In the genomic region with DNA sequence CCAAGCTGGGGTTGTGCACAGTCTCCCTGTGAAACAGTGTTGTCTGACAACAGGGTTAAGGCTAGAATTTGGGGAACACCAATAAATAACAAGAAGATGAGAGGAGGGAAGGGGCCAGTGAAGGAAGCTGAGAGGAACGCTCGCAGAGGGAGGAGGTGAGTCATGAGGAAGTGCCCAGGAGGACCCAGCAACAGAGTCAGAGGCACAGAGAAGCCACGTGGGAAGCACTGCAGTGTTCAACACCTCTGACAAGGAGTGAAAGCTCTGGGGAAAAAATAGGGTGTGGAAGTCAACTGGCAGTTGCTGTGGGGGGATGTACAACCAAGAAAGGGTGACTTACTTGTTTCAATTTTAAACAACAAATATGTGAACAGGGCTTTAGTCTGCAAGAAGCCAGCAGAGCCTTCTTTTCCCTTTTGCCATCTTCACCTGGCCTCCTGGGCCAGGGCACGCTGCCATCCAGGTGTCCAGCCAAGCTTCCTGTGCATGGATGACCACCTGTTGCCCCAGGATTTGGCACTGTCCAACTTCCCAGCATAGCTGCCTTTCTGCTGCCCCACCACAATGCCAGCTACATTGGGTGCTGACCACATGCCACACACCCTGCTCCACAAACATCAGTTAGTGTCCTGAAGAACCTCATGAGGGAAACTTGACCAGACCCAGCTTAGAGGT, we compare ENCODE assay signal across 8 cellular contexts.
DNase-seq lines count a peak whose midpoint lies in the region; ATAC-seq and TF ChIP-seq lines count a peak whose summit lies in the region.

No MANE protein-coding gene starts in this region.

- no peaks in the 10 kb centered on the region for H3K9me3 ChIP-seq in breast epithelium
- H3K9me3 ChIP-seq in colonic mucosa: no peaks in the 10 kb centered on the region

- H3K4me1 Mint-ChIP-seq in MCF 10A (ENCODE audit: insufficient read depth, unreplicated experiment): peaks cover 27% of the 10 kb centered on the region
- peaks cover 65% of the 10 kb centered on the region for H3K4me1 Mint-ChIP-seq in activated CD4-positive, alpha-beta T cell treated with anti-CD3 and anti-CD28 coated beads for 36 hours

- DNase-seq in MCF 10A (ENCODE audit: unreplicated experiment) (peak; percentile 69), breast epithelium (ENCODE audit: low spot score in 2 of 2) (no peak), HK-2 (ENCODE audit: unreplicated experiment) (peak; percentile 65), colonic mucosa (peak; percentile 43), NCI-H1092 (lab: John Stamatoyannopoulos, UW) (no peak), DMS114 treated with DMSO at 0.1 percent for 48 hours (lab: John Stamatoyannopoulos, UW; ENCODE audit: unreplicated experiment) (no peak)
- DNase-seq in activated CD4-positive, alpha-beta T cell treated with anti-CD3 and anti-CD28 coated beads for 36 hours: peak; percentile 85
- DNase-seq in stimulated activated CD4-positive, alpha-beta T cell treated with anti-CD3 and anti-CD28 coated beads, Interleukin-15, amount 100 ng/mL, for 24 hours: peak; percentile 85

- POLR2A ChIA-PET in MCF 10A (lab: Yijun Ruan, JAX): interaction anchor here (0.7 kb wide), 1 partner anchor 22 kb away, joined by 3 read pairs; no protein-coding TSS in a partner anchor
- POLR2A ChIA-PET in activated CD4-positive, alpha-beta T cell treated with anti-CD3 and anti-CD28 coated beads for 36 hours (lab: Charles Lee): interaction anchor here (0.8 to 1.7 kb wide), 2 partner anchors 15 to 42 kb away, joined by 3 to 4 read pairs; no protein-coding TSS in a partner anchor

- H3K36me3 ChIP-seq in breast epithelium: no peaks in the 10 kb centered on the region
- no peaks in the 10 kb centered on the region for H3K36me3 ChIP-seq in colonic mucosa

- no peak overlapping the region for H3K4me3 Mint-ChIP-seq in MCF 10A (ENCODE audit: unreplicated experiment)
- peak overlapping the region; percentile 17 for H3K4me3 Mint-ChIP-seq in activated CD4-positive, alpha-beta T cell treated with anti-CD3 and anti-CD28 coated beads for 36 hours

- peak overlapping the region; percentile 59 for H3K27ac Mint-ChIP-seq in MCF 10A (ENCODE audit: low read depth, unreplicated experiment)
- peak overlapping the region; percentile 55 for H3K27ac Mint-ChIP-seq in activated CD4-positive, alpha-beta T cell treated with anti-CD3 and anti-CD28 coated beads for 36 hours

- H3K9me3 Mint-ChIP-seq in MCF 10A (ENCODE audit: unreplicated experiment): no peaks in the 10 kb centered on the region
- no peaks in the 10 kb centered on the region for H3K9me3 Mint-ChIP-seq in activated CD4-positive, alpha-beta T cell treated with anti-CD3 and anti-CD28 coated beads for 36 hours (ENCODE audit: low read depth)

- H3K9ac ChIP-seq in colonic mucosa (ENCODE audit: low read depth in 2 of 2, low read length in 2 of 2): no peak overlapping the region

- ATAC-seq in activated CD4-positive, alpha-beta T cell treated with anti-CD3 and anti-CD28 coated beads for 36 hours: peak; percentile 73

- no TSS peak for BruUV-seq in MCF 10A (replicated peaks; lab: Mats Ljungman, UMichigan)

- H3K4me1 ChIP-seq in breast epithelium (no peaks in the 10 kb centered on the region), colonic mucosa (peaks cover 8% of the 10 kb centered on the region)

- H3K4me3 ChIP-seq in breast epithelium: no peak overlapping the region
- no peak overlapping the region for H3K4me3 ChIP-seq in colonic mucosa

- no peaks in the 10 kb centered on the region for H3K27me3 Mint-ChIP-seq in MCF 10A (ENCODE audit: insufficient read depth, unreplicated experiment)
- H3K27me3 Mint-ChIP-seq in activated CD4-positive, alpha-beta T cell treated with anti-CD3 and anti-CD28 coated beads for 36 hours: peaks cover 6% of the 10 kb centered on the region

- intact Hi-C loops in MCF 10A (cut with micrococcal nuclease) (no loop called here), breast epithelium (cut with DNase I; ENCODE audit: low total_unique reads) (no loop called here), colonic mucosa (cut with DNase I) (no loop called here)
- intact Hi-C loops in activated CD4-positive, alpha-beta T cell treated with anti-CD3 and anti-CD28 coated beads for 36 hours (cut with DNase I, micrococcal nuclease): loop anchor here (2.0 to 10.0 kb wide), 8 partner anchors 24 to 1509 kb away; a partner anchor contains a TSS

- H3K27ac ChIP-seq in breast epithelium (no peak overlapping the region), colonic mucosa (no peak overlapping the region)

- no peak for TF ChIP-seq CTCF in MCF 10A (IDR thresholded peaks at IDR 0.05; ENCODE audit: unreplicated experiment)
- no peak for TF ChIP-seq CTCF in breast epithelium (IDR thresholded peaks at IDR 0.05)
- TF ChIP-seq CTCF in colonic mucosa (IDR thresholded peaks at IDR 0.05): no peak

- CTCF ChIA-PET in MCF 10A (lab: Yijun Ruan, JAX): interaction anchor here (0.8 to 1.7 kb wide), 4 partner anchors 9 to 70 kb away, joined by 3 to 7 read pairs (median 5); no protein-coding TSS in a partner anchor
- CTCF ChIA-PET in activated CD4-positive, alpha-beta T cell treated with anti-CD3 and anti-CD28 coated beads for 36 hours (lab: Charles Lee): interaction anchor here (0.7 to 1.8 kb wide), 7 partner anchors 40 to 359 kb away, joined by 3 to 6 read pairs (median 4); no protein-coding TSS in a partner anchor

- H3K36me3 Mint-ChIP-seq in MCF 10A (ENCODE audit: insufficient read depth, unreplicated experiment): peaks cover 5% of the 10 kb centered on the region
- H3K36me3 Mint-ChIP-seq in activated CD4-positive, alpha-beta T cell treated with anti-CD3 and anti-CD28 coated beads for 36 hours (ENCODE audit: low read depth): peaks cover 2% of the 10 kb centered on the region

- no peaks in the 10 kb centered on the region for H3K27me3 ChIP-seq in breast epithelium
- H3K27me3 ChIP-seq in colonic mucosa: no peaks in the 10 kb centered on the region

- TF ChIP-seq POLR2A in breast epithelium (IDR thresholded peaks at IDR 0.05): no peak

Comparison
In these comparisons a context has a peak if more than half of its experiments do, and no peak if none do; other contexts are left out.
1. DNase-seq: peak in MCF 10A (single experiment), HK-2 (single experiment), activated CD4-positive, alpha-beta T cell treated with anti-CD3 and anti-CD28 coated beads for 36 hours (single experiment), colonic mucosa (single experiment) and stimulated activated CD4-positive, alpha-beta T cell treated with anti-CD3 and anti-CD28 coated beads, Interleukin-15, amount 100 ng/mL, for 24 hours (single experiment); none in breast epithelium (0 of 2), NCI-H1092 (single experiment) and DMS114 treated with DMSO at 0.1 percent for 48 hours (single experiment).
2. intact Hi-C loops: an anchor here in activated CD4-positive, alpha-beta T cell treated with anti-CD3 and anti-CD28 coated beads for 36 hours (2.0 to 10.0 kb wide); none called in MCF 10A, breast epithelium and colonic mucosa.